ENCODE assay signal across 13 cellular contexts in the genomic region with DNA sequence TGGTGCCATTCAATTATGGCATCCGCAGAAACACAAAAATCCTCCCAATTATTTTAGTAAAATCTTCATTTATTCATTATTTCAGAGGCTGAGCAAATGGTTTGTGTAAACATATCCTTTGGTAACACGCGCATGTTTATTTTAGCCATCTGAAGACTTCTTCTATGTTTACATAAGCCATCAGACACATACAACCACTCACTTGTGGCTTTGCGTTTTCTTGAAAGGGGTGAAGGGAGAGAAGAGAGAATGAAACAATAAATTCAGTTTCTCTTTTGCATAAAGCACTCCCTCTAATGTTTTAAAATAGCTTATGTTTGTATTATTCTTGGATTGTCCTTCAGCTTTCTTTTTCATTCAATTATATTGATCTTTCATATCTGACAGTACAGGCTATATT.
DNase-seq lines count a peak whose midpoint lies in the region; ATAC-seq and TF ChIP-seq lines count a peak whose summit lies in the region.
"Had no signal": no experiment of that assay in that cellular context is flagged by ENCODE, and none has a peak within 500 bp of the region (broad histone marks: within the 10 kb centered on the region; RNA-seq: fewer than 3 reads in every experiment).

No MANE protein-coding gene starts in this region.

- H3K27me3 ChIP-seq in SJCRH30 (no peaks in the 10 kb centered on the region), spleen (replicated peaks in 1 of 7) (no peaks in the 10 kb centered on the region), colonic mucosa (no peaks in the 10 kb centered on the region), GM23338 (ENCODE audit: insufficient read depth) (no peaks in the 10 kb centered on the region)

- no peak for TF ChIP-seq POLR2A in spleen (IDR thresholded peaks at IDR 0.05)

- peaks cover 42% of the 10 kb centered on the region for H3K4me1 ChIP-seq in SJCRH30
- peaks cover 0 to 30% (median 9%) of the 10 kb centered on the region in 6 donors for H3K4me1 ChIP-seq in spleen
- H3K4me1 ChIP-seq in colonic mucosa, result no peaks in the 10 kb centered on the region
- H3K4me1 ChIP-seq in GM23338 (ENCODE audit: insufficient read depth), result peaks cover 39% of the 10 kb centered on the region

- H3F3A ChIP-seq in GM23338 (replicated peaks; ENCODE audit: low read depth), result no peaks in the 10 kb centered on the region

- no peak overlapping the region for H3K4me3 ChIP-seq in SJCRH30
- peak overlapping the region; percentile 5 for H3K4me3 ChIP-seq in fibroblast of villous mesenchyme (ENCODE audit: low read depth, low read length)
- no peak overlapping the region for H3K4me3 ChIP-seq in spleen
- H3K4me3 ChIP-seq in colonic mucosa, result no peak overlapping the region
- no peak overlapping the region for H3K4me3 ChIP-seq in GM23338

- no peaks in the 10 kb centered on the region for H3K36me3 Mint-ChIP-seq in GM23338 (ENCODE audit: low read depth)

- DNase-seq in LHCN-M2 (ENCODE audit: low read depth) (peak; percentile 41), SJCRH30 (peak in 1 of 2 experiments; percentile 26), fibroblast of villous mesenchyme (ENCODE audit: low read depth) (peak; percentile 69), spleen (no peak), colonic mucosa (no peak), GM23338 (ENCODE audit: low spot score) (no peak)
- DNase-seq: activated CD4-positive, alpha-beta T cell treated with anti-CD3 and anti-CD28 coated beads, Interleukin-2, amount 10 ng/mL, durations not matched to agents 7 days and 5 days; COR-L47; NCI-H2171 treated with DMSO at 0.1 percent for 48 hours; substantia nigra; T-helper 9 cell had no signal

- H3K9me2 ChIP-seq in GM23338 (ENCODE audit: insufficient read depth), result no peaks in the 10 kb centered on the region

- TF ChIP-seq CTCF in fibroblast of villous mesenchyme (IDR thresholded peaks at IDR 0.05; ENCODE audit: insufficient read depth, low read depth, low read length) (no peak), spleen (IDR thresholded peaks at IDR 0.05 in 8 of 11, conservative IDR thresholded peaks at IDR 0.05 in 3 of 11) (no peak), colonic mucosa (IDR thresholded peaks at IDR 0.05) (no peak), GM23338 (conservative IDR thresholded peaks at IDR 0.05; ENCODE audit: low read depth in 2 of 2) (no peak)

- H3K27ac ChIP-seq in SJCRH30, result peak overlapping the region; percentile 99
- peak overlapping the region in 5 of 8 donors; percentile 3 to 87 (median 70) for H3K27ac ChIP-seq in spleen
- no peak overlapping the region for H3K27ac ChIP-seq in colonic mucosa
- H3K27ac ChIP-seq in GM23338 (ENCODE audit: low read depth), result no peak overlapping the region
- H3K27ac ChIP-seq: KMS-11 had no signal

- H3K4me1 Mint-ChIP-seq in GM23338, result peaks cover 58% of the 10 kb centered on the region
- H3K4me1 Mint-ChIP-seq: activated CD4-positive, alpha-beta T cell treated with anti-CD3 and anti-CD28 coated beads, Interleukin-2, amount 10 ng/mL, durations not matched to agents 7 days and 5 days had no signal

- H3K9ac ChIP-seq in colonic mucosa (ENCODE audit: low read depth in 2 of 2, low read length in 2 of 2), result no peak overlapping the region
- H3K9ac ChIP-seq: KMS-11 had no signal

- H3K9me3 ChIP-seq in SJCRH30 (replicated peaks) (no peaks in the 10 kb centered on the region), spleen (no peaks in the 10 kb centered on the region), colonic mucosa (no peaks in the 10 kb centered on the region)

- 76 to 94% (median 84%) methylated on average over 4 of the region's 4 CpGs for WGBS in spleen, 5 donors

- H3K27ac Mint-ChIP-seq in GM23338, result no peak overlapping the region
- H3K27ac Mint-ChIP-seq: activated CD4-positive, alpha-beta T cell treated with anti-CD3 and anti-CD28 coated beads, Interleukin-2, amount 10 ng/mL, durations not matched to agents 7 days and 5 days had no signal

- H3K36me3 ChIP-seq in SJCRH30 (no peaks in the 10 kb centered on the region), spleen (no peaks in the 10 kb centered on the region), colonic mucosa (no peaks in the 10 kb centered on the region), GM23338 (ENCODE audit: insufficient read depth) (no peaks in the 10 kb centered on the region)

- H4K20me1 ChIP-seq in GM23338 (replicated peaks; ENCODE audit: insufficient read depth), result no peaks in the 10 kb centered on the region

- no peak overlapping the region for H3K4me2 ChIP-seq in GM23338
- H3K4me2 ChIP-seq: KMS-11 had no signal

- H3K4me3 Mint-ChIP-seq in GM23338, result no peak overlapping the region
- H3K4me3 Mint-ChIP-seq: activated CD4-positive, alpha-beta T cell treated with anti-CD3 and anti-CD28 coated beads, Interleukin-2, amount 10 ng/mL, durations not matched to agents 7 days and 5 days had no signal

- no peaks in the 10 kb centered on the region for H3K79me2 ChIP-seq in GM23338 (replicated peaks; ENCODE audit: insufficient read depth)

- intact Hi-C loops in spleen (cut with DNase I; ENCODE audit: low total_unique reads) (loop anchor here (10.0 kb wide), 1 partner anchor 217 kb away; a partner anchor contains a TSS), colonic mucosa (cut with DNase I) (no loop called here)

- H2AFZ ChIP-seq in GM23338, result no peak overlapping the region

- no peaks in the 10 kb centered on the region; the same call in 2 of the 3 replicates for H3K9me3 Mint-ChIP-seq in GM23338
- H3K9me3 Mint-ChIP-seq: activated CD4-positive, alpha-beta T cell treated with anti-CD3 and anti-CD28 coated beads, Interleukin-2, amount 10 ng/mL, durations not matched to agents 7 days and 5 days had no signal

- ATAC-seq in GM23338, result no peak
- no peak for ATAC-seq in GM18868 (IDR thresholded peaks at IDR 0.05; ENCODE audit: unreplicated experiment)

- H3K27me3 Mint-ChIP-seq in GM23338 (ENCODE audit: insufficient read depth, low read depth, poor library complexity), result no peaks in the 10 kb centered on the region
- H3K27me3 Mint-ChIP-seq: activated CD4-positive, alpha-beta T cell treated with anti-CD3 and anti-CD28 coated beads, Interleukin-2, amount 10 ng/mL, durations not matched to agents 7 days and 5 days had no signal

TF ChIP-seq in GM23338, 12 proteins besides CTCF, POLR2A, EP300 and RAD21 (continues in another document):
- TF ChIP-seq ZNF331 (CRISPR knock-in tag; IDR thresholded peaks at IDR 0.05; ENCODE audit: low read depth) (no peak), EZH2phosphoT487 (IDR thresholded peaks at IDR 0.05; ENCODE audit: unreplicated experiment) (no peak), EZH2 (IDR thresholded peaks at IDR 0.05; ENCODE audit: low read depth, unreplicated experiment) (no peak), JUNB (IDR thresholded peaks at IDR 0.05; ENCODE audit: unreplicated experiment) (no peak), NANOG (IDR thresholded peaks at IDR 0.05; ENCODE audit: borderline replicate concordance) (no peak), CREB1 (CRISPR knock-in tag; IDR thresholded peaks at IDR 0.05; ENCODE audit: low read depth) (no peak), STAT1 (IDR thresholded peaks at IDR 0.05; ENCODE audit: unreplicated experiment) (no peak)
- TF ChIP-seq, protein P1, sequence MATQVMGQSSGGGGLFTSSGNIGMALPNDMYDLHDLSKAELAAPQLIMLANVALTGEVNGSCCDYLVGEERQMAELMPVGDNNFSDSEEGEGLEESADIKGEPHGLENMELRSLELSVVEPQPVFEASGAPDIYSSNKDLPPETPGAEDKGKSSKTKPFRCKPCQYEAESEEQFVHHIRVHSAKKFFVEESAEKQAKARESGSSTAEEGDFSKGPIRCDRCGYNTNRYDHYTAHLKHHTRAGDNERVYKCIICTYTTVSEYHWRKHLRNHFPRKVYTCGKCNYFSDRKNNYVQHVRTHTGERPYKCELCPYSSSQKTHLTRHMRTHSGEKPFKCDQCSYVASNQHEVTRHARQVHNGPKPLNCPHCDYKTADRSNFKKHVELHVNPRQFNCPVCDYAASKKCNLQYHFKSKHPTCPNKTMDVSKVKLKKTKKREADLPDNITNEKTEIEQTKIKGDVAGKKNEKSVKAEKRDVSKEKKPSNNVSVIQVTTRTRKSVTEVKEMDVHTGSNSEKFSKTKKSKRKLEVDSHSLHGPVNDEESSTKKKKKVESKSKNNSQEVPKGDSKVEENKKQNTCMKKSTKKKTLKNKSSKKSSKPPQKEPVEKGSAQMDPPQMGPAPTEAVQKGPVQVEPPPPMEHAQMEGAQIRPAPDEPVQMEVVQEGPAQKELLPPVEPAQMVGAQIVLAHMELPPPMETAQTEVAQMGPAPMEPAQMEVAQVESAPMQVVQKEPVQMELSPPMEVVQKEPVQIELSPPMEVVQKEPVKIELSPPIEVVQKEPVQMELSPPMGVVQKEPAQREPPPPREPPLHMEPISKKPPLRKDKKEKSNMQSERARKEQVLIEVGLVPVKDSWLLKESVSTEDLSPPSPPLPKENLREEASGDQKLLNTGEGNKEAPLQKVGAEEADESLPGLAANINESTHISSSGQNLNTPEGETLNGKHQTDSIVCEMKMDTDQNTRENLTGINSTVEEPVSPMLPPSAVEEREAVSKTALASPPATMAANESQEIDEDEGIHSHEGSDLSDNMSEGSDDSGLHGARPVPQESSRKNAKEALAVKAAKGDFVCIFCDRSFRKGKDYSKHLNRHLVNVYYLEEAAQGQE (IDR thresholded peaks at IDR 0.05; ENCODE audit: unreplicated experiment), result no peak
- TF ChIP-seq, protein P2, sequence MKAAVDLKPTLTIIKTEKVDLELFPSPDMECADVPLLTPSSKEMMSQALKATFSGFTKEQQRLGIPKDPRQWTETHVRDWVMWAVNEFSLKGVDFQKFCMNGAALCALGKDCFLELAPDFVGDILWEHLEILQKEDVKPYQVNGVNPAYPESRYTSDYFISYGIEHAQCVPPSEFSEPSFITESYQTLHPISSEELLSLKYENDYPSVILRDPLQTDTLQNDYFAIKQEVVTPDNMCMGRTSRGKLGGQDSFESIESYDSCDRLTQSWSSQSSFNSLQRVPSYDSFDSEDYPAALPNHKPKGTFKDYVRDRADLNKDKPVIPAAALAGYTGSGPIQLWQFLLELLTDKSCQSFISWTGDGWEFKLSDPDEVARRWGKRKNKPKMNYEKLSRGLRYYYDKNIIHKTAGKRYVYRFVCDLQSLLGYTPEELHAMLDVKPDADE (IDR thresholded peaks at IDR 0.05), result no peak

Comparison
In these comparisons a context has a peak if more than half of its experiments do, and no peak if none do; other contexts are left out.
1. DNase-seq: peak in LHCN-M2 (single experiment) and fibroblast of villous mesenchyme (single experiment); none in spleen (single experiment), colonic mucosa (single experiment) and GM23338 (single experiment).
2. H3K27ac ChIP-seq: peak in SJCRH30 (single experiment) and spleen (5 of 8); none in colonic mucosa (single experiment) and GM23338 (single experiment).